ENCODE assay signal across 16 cellular contexts in genomic region chr12:70007687-70008086, GRCh38.
DNase-seq lines count a peak whose midpoint lies in the region; ATAC-seq and TF ChIP-seq lines count a peak whose summit lies in the region.
"Had no signal": no experiment of that assay in that cellular context is flagged by ENCODE, and none has a peak within 500 bp of the region (broad histone marks: within the 10 kb centered on the region; RNA-seq: fewer than 3 reads in every experiment).

No MANE protein-coding gene starts in this region.

- H2BK5ac ChIP-seq in mesenchymal stem cell (ENCODE audit: low read depth, low read length, poor library complexity, severe bottlenecking), result no peak overlapping the region

- WGBS in mesenchymal stem cell, result 91% methylated on average over 2 of the region's 2 CpGs

- RAD21 ChIA-PET in HCT116 (lab: Charles Lee; ENCODE audit: low non-redundant PET in 1 of 2, low total read pairs in 2 of 2, uncharacterized antibody in 2 of 2, unreplicated experiment in 2 of 2), result no interaction called here

- H3K9ac ChIP-seq in HCT116 (ENCODE audit: low read length), result no peak overlapping the region
- H3K9ac ChIP-seq in mesenchymal stem cell (ENCODE audit: low read length), result no peak overlapping the region

- no peak overlapping the region for H2BK15ac ChIP-seq in mesenchymal stem cell (ENCODE audit: low read depth, poor library complexity, severe bottlenecking)

- H2BK120ac ChIP-seq in mesenchymal stem cell (ENCODE audit: low read depth, low read length), result no peak overlapping the region

- intact Hi-C loops in HCT116 (cut with micrococcal nuclease), result no loop called here

- no peak overlapping the region for H3K4me3 ChIP-seq in HCT116 (replicated peaks in 1 of 2; ENCODE audit: low read depth in 1 of 2, low read length in 2 of 2)
- no peak overlapping the region for H3K4me3 ChIP-seq in LNCaP clone FGC (ENCODE audit: low read depth, low read length)
- no peak overlapping the region for H3K4me3 ChIP-seq in fibroblast of mammary gland (ENCODE audit: control insufficient read depth, low read depth, low read length)
- H3K4me3 ChIP-seq in mesenchymal stem cell (ENCODE audit: insufficient read depth in 1 of 2, low read depth in 1 of 2, low read length in 2 of 2), result no peak overlapping the region
- H3K4me3 ChIP-seq: K562, SJSA1 had no signal

- no peak overlapping the region for H3K23ac ChIP-seq in mesenchymal stem cell (ENCODE audit: low read length in 2 of 2)

- H3K79me2 ChIP-seq in HCT116 (ENCODE audit: insufficient read depth, low read length), result no peaks in the 10 kb centered on the region

- TF ChIP-seq CTCF in HCT116 (IDR thresholded peaks at IDR 0.05 in 2 of 3, conservative IDR thresholded peaks at IDR 0.05 in 1 of 3; ENCODE audit: borderline replicate concordance in 1 of 3, insufficient read depth in 1 of 3, low read depth in 2 of 3, low read length in 2 of 3) (no peak), LNCaP clone FGC (IDR thresholded peaks at IDR 0.05; ENCODE audit: control insufficient read depth, extremely low read depth, insufficient read depth) (no peak), RWPE1 (conservative IDR thresholded peaks at IDR 0.05; ENCODE audit: low read depth) (no peak), fibroblast of mammary gland (conservative IDR thresholded peaks at IDR 0.05; ENCODE audit: control insufficient read depth, insufficient read depth, low read depth, low read length) (no peak)

- no peak overlapping the region for H4K8ac ChIP-seq in mesenchymal stem cell (ENCODE audit: low read length)

- no peaks in the 10 kb centered on the region for H3K27me3 ChIP-seq in HCT116 (ENCODE audit: insufficient read depth, low read length)
- no peaks in the 10 kb centered on the region for H3K27me3 ChIP-seq in mesenchymal stem cell (ENCODE audit: control insufficient read depth in 1 of 2, insufficient read depth in 1 of 2, low read length in 2 of 2)
- H3K27me3 ChIP-seq: SJSA1 had no signal

- no peak overlapping the region for H3K14ac ChIP-seq in mesenchymal stem cell (ENCODE audit: low read length in 2 of 2)

- no peak overlapping the region for H3K18ac ChIP-seq in mesenchymal stem cell (ENCODE audit: low read depth in 1 of 2, low read length in 2 of 2)

- TF ChIP-seq RAD21 in HCT116 (IDR thresholded peaks at IDR 0.05; ENCODE audit: low read depth), result no peak

- POLR2A ChIA-PET in HCT116 (lab: Charles Lee), result interaction anchor here (0.6 kb wide), 1 partner anchor 358 kb away, joined by 3 read pairs; the partner anchor contains the start of gene KCNMB4
- POLR2A ChIA-PET in RWPE1 (lab: Yijun Ruan, JAX; ENCODE audit: low non-redundant PET), result no interaction called here

- no peak for TF ChIP-seq POLR2A in HCT116 (IDR thresholded peaks at IDR 0.05; ENCODE audit: borderline replicate concordance, extremely low read depth, insufficient read depth, insufficient read length)

- peaks cover 3 to 15% of the 10 kb centered on the region in 2 experiments; a peak in 2 of 4 replicates for H3K4me1 ChIP-seq in HCT116 (ENCODE audit: control insufficient read depth in 1 of 2, insufficient read depth in 2 of 2, low read length in 2 of 2)
- peaks cover 3% of the 10 kb centered on the region for H3K4me1 ChIP-seq in mesenchymal stem cell (ENCODE audit: control insufficient read depth, insufficient read depth, low read depth, low read length)
- H3K4me1 ChIP-seq: SJSA1 had no signal

- H3K9me2 ChIP-seq in HCT116 (ENCODE audit: insufficient read depth), result no peaks in the 10 kb centered on the region

- H3K27ac ChIP-seq in HCT116 (ENCODE audit: low read depth, low read length), result no peak overlapping the region
- H3K27ac ChIP-seq in RWPE1, result no peak overlapping the region
- H3K27ac ChIP-seq in mesenchymal stem cell (ENCODE audit: low read length, poor library complexity, severe bottlenecking), result no peak overlapping the region
- H3K27ac ChIP-seq: SJSA1 had no signal

- no peak overlapping the region for H2AFZ ChIP-seq in HCT116 (ENCODE audit: low read depth, low read length, poor library complexity, severe bottlenecking)
- H2AFZ ChIP-seq in mesenchymal stem cell (ENCODE audit: low read depth, low read length), result no peak overlapping the region

- no peaks in the 10 kb centered on the region for H4K20me1 ChIP-seq in HCT116 (ENCODE audit: insufficient read depth)

- BruUV-seq in HCT116 (replicated peaks; lab: Mats Ljungman, UMichigan), result no TSS peak

- H2BK12ac ChIP-seq in mesenchymal stem cell (ENCODE audit: low read length in 2 of 2), result no peak overlapping the region

- no peak overlapping the region for H2AK5ac ChIP-seq in mesenchymal stem cell (ENCODE audit: low read length, severe bottlenecking)

- CTCF ChIA-PET in HCT116 (lab: Charles Lee), result no interaction called here
- CTCF ChIA-PET in RWPE1 (lab: Yijun Ruan, JAX), result interaction anchor here (0.6 to 0.9 kb wide), 2 partner anchors 51 to 107 kb away, joined by 3 to 5 read pairs; no protein-coding TSS in a partner anchor

- H3K9me3 ChIP-seq in HCT116 (ENCODE audit: control insufficient read depth in 1 of 2, insufficient read depth in 1 of 2, low read depth in 1 of 2, low read length in 2 of 2) (peaks cover 0 to 3% of the 10 kb centered on the region in 2 experiments; a peak in 1 of 4 replicates), mesenchymal stem cell (ENCODE audit: control insufficient read depth, low read length) (peaks cover 31% of the 10 kb centered on the region)
- H3K9me3 ChIP-seq: SJSA1 had no signal

- H3K79me1 ChIP-seq in mesenchymal stem cell (replicated peaks; ENCODE audit: low read length, poor library complexity, severe bottlenecking), result no peaks in the 10 kb centered on the region

- H3K36me3 ChIP-seq in HCT116 (ENCODE audit: control insufficient read depth in 1 of 2, insufficient read depth in 2 of 2, low read length in 2 of 2) (no peaks in the 10 kb centered on the region), mesenchymal stem cell (ENCODE audit: control insufficient read depth in 1 of 2, insufficient read depth in 2 of 2, low read depth in 1 of 2, low read length in 2 of 2) (no peaks in the 10 kb centered on the region)
- H3K36me3 ChIP-seq: SJSA1 had no signal

- no peak overlapping the region for H4K91ac ChIP-seq in mesenchymal stem cell (ENCODE audit: low read length)

- no peak for ATAC-seq in HCT116
- ATAC-seq in GM18498 (IDR thresholded peaks at IDR 0.05; ENCODE audit: unreplicated experiment), result no peak
- ATAC-seq: K562 had no signal

- DNase-seq in HCT116 (ENCODE audit: low read depth, low spot score) (no peak), LNCaP clone FGC (ENCODE audit: low read depth) (peak; percentile 44), RWPE1 (ENCODE audit: low spot score) (peak; percentile 30), fibroblast of mammary gland (ENCODE audit: low read depth) (peak; percentile 42), mesenchymal stem cell (no peak)
- DNase-seq in stimulated activated CD4-positive, alpha-beta T cell treated with anti-CD3 and anti-CD28 coated beads, Interleukin-12 subunit alpha, Interleukin-12 subunit beta, amount 100 ng/mL, for 4 hours, result no peak
- DNase-seq: Calu3; CD4-positive, alpha-beta T cell; DMS79 treated with DMSO at 0.1 percent for 48 hours; MM.1S; NCI-H1930; NCI-H2227 treated with DMSO at 0.1 percent for 48 hours; SW 1271 had no signal

- H3K4me2 ChIP-seq in HCT116 (ENCODE audit: low read length) (0 out of 2 replicates have a peak overlapping the region, but pooled peaks have one; percentile 4), mesenchymal stem cell (ENCODE audit: low read length, poor library complexity, severe bottlenecking) (no peak overlapping the region)

- H3K4ac ChIP-seq in mesenchymal stem cell (ENCODE audit: low read depth in 1 of 2, low read length in 2 of 2), result no peak overlapping the region

TF ChIP-seq in HCT116, 20 proteins besides CTCF, POLR2A, EP300 and RAD21:
- no peak for TF ChIP-seq JUND (IDR thresholded peaks at IDR 0.05)
- no peak for TF ChIP-seq ELF1 (IDR thresholded peaks at IDR 0.05; ENCODE audit: borderline replicate concordance, low read depth)
- no peak for TF ChIP-seq POLR2AphosphoS5 (IDR thresholded peaks at IDR 0.05; ENCODE audit: low read depth, low read length)
- no peak for TF ChIP-seq ZBTB33 (IDR thresholded peaks at IDR 0.05; ENCODE audit: extremely low read depth, insufficient replicate concordance, low read length)
- TF ChIP-seq ZFX (IDR thresholded peaks at IDR 0.05), result no peak
- no peak for TF ChIP-seq EGR1 (IDR thresholded peaks at IDR 0.05; ENCODE audit: low read depth)
- TF ChIP-seq ATF3 (IDR thresholded peaks at IDR 0.05), result no peak
- no peak for TF ChIP-seq EZH2phosphoT487 (IDR thresholded peaks at IDR 0.05; ENCODE audit: borderline replicate concordance)
TF ChIP-seq in HCT116: peak in this region for 0.

Comparison
In these comparisons a context has a peak if more than half of its experiments do, and no peak if none do; other contexts are left out.
1. DNase-seq: peak in LNCaP clone FGC (single experiment), RWPE1 (single experiment) and fibroblast of mammary gland (single experiment); none in HCT116 (single experiment), stimulated activated CD4-positive, alpha-beta T cell treated with anti-CD3 and anti-CD28 coated beads, Interleukin-12 subunit alpha, Interleukin-12 subunit beta, amount 100 ng/mL, for 4 hours (single experiment) and mesenchymal stem cell (single experiment).